1 cellular context compared by ENCODE assay signal in genomic region chr15:77605582-77605981, GRCh38.
TF ChIP-seq lines count a peak whose summit lies in the region.

No MANE protein-coding gene starts in this region.

TF ChIP-seq in GM23338, 12 proteins besides CTCF, POLR2A, EP300 and RAD21 (continued from another document):
- TF ChIP-seq ZNF462 (CRISPR knock-in tag; IDR thresholded peaks at IDR 0.05): no peak
- TF ChIP-seq CREB1 (CRISPR knock-in tag; IDR thresholded peaks at IDR 0.05; ENCODE audit: low read depth): no peak
- TF ChIP-seq EZH2 (IDR thresholded peaks at IDR 0.05; ENCODE audit: low read depth, unreplicated experiment): no peak
- no peak for TF ChIP-seq STAT1 (IDR thresholded peaks at IDR 0.05; ENCODE audit: unreplicated experiment)
- TF ChIP-seq EZH2phosphoT487 (IDR thresholded peaks at IDR 0.05; ENCODE audit: unreplicated experiment): no peak
- TF ChIP-seq, protein P1, sequence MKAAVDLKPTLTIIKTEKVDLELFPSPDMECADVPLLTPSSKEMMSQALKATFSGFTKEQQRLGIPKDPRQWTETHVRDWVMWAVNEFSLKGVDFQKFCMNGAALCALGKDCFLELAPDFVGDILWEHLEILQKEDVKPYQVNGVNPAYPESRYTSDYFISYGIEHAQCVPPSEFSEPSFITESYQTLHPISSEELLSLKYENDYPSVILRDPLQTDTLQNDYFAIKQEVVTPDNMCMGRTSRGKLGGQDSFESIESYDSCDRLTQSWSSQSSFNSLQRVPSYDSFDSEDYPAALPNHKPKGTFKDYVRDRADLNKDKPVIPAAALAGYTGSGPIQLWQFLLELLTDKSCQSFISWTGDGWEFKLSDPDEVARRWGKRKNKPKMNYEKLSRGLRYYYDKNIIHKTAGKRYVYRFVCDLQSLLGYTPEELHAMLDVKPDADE (IDR thresholded peaks at IDR 0.05): no peak
- TF ChIP-seq, protein P2, sequence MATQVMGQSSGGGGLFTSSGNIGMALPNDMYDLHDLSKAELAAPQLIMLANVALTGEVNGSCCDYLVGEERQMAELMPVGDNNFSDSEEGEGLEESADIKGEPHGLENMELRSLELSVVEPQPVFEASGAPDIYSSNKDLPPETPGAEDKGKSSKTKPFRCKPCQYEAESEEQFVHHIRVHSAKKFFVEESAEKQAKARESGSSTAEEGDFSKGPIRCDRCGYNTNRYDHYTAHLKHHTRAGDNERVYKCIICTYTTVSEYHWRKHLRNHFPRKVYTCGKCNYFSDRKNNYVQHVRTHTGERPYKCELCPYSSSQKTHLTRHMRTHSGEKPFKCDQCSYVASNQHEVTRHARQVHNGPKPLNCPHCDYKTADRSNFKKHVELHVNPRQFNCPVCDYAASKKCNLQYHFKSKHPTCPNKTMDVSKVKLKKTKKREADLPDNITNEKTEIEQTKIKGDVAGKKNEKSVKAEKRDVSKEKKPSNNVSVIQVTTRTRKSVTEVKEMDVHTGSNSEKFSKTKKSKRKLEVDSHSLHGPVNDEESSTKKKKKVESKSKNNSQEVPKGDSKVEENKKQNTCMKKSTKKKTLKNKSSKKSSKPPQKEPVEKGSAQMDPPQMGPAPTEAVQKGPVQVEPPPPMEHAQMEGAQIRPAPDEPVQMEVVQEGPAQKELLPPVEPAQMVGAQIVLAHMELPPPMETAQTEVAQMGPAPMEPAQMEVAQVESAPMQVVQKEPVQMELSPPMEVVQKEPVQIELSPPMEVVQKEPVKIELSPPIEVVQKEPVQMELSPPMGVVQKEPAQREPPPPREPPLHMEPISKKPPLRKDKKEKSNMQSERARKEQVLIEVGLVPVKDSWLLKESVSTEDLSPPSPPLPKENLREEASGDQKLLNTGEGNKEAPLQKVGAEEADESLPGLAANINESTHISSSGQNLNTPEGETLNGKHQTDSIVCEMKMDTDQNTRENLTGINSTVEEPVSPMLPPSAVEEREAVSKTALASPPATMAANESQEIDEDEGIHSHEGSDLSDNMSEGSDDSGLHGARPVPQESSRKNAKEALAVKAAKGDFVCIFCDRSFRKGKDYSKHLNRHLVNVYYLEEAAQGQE (IDR thresholded peaks at IDR 0.05; ENCODE audit: unreplicated experiment): no peak
- no peak for TF ChIP-seq ZNF331 (CRISPR knock-in tag; IDR thresholded peaks at IDR 0.05; ENCODE audit: low read depth)
- TF ChIP-seq POLR2AphosphoS5 (IDR thresholded peaks at IDR 0.05; ENCODE audit: low read depth): no peak
- no peak for TF ChIP-seq NANOG (IDR thresholded peaks at IDR 0.05; ENCODE audit: borderline replicate concordance)
TF ChIP-seq in GM23338: peak in this region for 0.
